ENCODE assay signal across 1 cellular context in genomic region chr2:222412334-222412733, GRCh38. TPM values are rescaled to one million over a fixed set of nuclear protein-coding genes. Genes with fewer than 3 reads are reported as not detected.
"Had no signal": no experiment of that assay in that cellular context is flagged by ENCODE, and none has a peak within 500 bp of the region (broad histone marks: within the 10 kb centered on the region; RNA-seq: fewer than 3 reads in every experiment).

No MANE protein-coding gene starts in this region.

RNA-seq across cellular contexts. Expression of gene SGPP2, which starts 12.0 kb away (rescaled TPM):
- total RNA-seq: chondrocyte had no signal
